ENCODE assay signal across 16 cellular contexts in genomic region chr3:195883160-195883559, GRCh38.
"Had no signal": no experiment of that assay in that cellular context is flagged by ENCODE, and none has a peak within 500 bp of the region (broad histone marks: within the 10 kb centered on the region; RNA-seq: fewer than 3 reads in every experiment).

No MANE protein-coding gene starts in this region.

- H3K9me3 ChIP-seq: left ventricle myocardium inferior, neutrophil, testis, transverse colon had no signal

- H3K27ac Mint-ChIP-seq: natural killer cell treated with Interleukin-12 subunit alpha and Interleukin-12 subunit beta and Interleukin-15 and Interleukin-18, amount 100 ng/mL, for 72 hours; stimulated activated naive B cell treated with anti-CD40 and anti-IgM and Interleukin-4, amounts not matched to agents 10 μg/mL and 1 μg/mL and 100 μg/mL, for 72 hours had no signal

- H3K9me3 Mint-ChIP-seq: natural killer cell treated with Interleukin-12 subunit alpha and Interleukin-12 subunit beta and Interleukin-15 and Interleukin-18, amount 100 ng/mL, for 72 hours; stimulated activated naive B cell treated with anti-CD40 and anti-IgM and Interleukin-4, amounts not matched to agents 10 μg/mL and 1 μg/mL and 100 μg/mL, for 72 hours; stimulated activated naive CD8-positive, alpha-beta T cell treated with anti-CD3 and anti-CD28 coated beads, Interleukin-15, amount 100 ng/mL, for 72 hours had no signal

- H3K36me3 ChIP-seq: transverse colon had no signal

- H3K27ac ChIP-seq: coronary artery, left ventricle myocardium inferior, neutrophil, testis, transverse colon had no signal

- H3K36me3 Mint-ChIP-seq: natural killer cell treated with Interleukin-12 subunit alpha and Interleukin-12 subunit beta and Interleukin-15 and Interleukin-18, amount 100 ng/mL, for 72 hours had no signal

- DNase-seq: caudate nucleus; effector CD4-positive, alpha-beta T cell; islet precursor cell; left ventricle myocardium inferior; mesenchymal stem cell; midbrain; stimulated activated CD4-positive, alpha-beta T cell treated with anti-CD3 and anti-CD28 coated beads, Interleukin-2, amount 100 ng/mL, for 24 hours; stimulated activated CD4-positive, alpha-beta T cell treated with anti-CD3 and anti-CD28 coated beads, Interleukin-4, amount 100 ng/mL, for 4 hours; stimulated activated naive B cell treated with anti-CD40 and anti-IgM and Interleukin-4, amounts not matched to agents 10 μg/mL and 1 μg/mL and 100 μg/mL, for 72 hours; stimulated activated naive CD8-positive, alpha-beta T cell treated with anti-CD3 and anti-CD28 coated beads, Interleukin-15, amount 100 ng/mL, for 72 hours; testis; transverse colon had no signal

- H3K4me3 ChIP-seq: coronary artery, left ventricle myocardium inferior, lung, testis, transverse colon had no signal

- H3K27me3 Mint-ChIP-seq: natural killer cell treated with Interleukin-12 subunit alpha and Interleukin-12 subunit beta and Interleukin-15 and Interleukin-18, amount 100 ng/mL, for 72 hours; stimulated activated naive B cell treated with anti-CD40 and anti-IgM and Interleukin-4, amounts not matched to agents 10 μg/mL and 1 μg/mL and 100 μg/mL, for 72 hours; stimulated activated naive CD8-positive, alpha-beta T cell treated with anti-CD3 and anti-CD28 coated beads, Interleukin-15, amount 100 ng/mL, for 72 hours had no signal

- H3K4me3 Mint-ChIP-seq: natural killer cell treated with Interleukin-12 subunit alpha and Interleukin-12 subunit beta and Interleukin-15 and Interleukin-18, amount 100 ng/mL, for 72 hours; stimulated activated naive B cell treated with anti-CD40 and anti-IgM and Interleukin-4, amounts not matched to agents 10 μg/mL and 1 μg/mL and 100 μg/mL, for 72 hours; stimulated activated naive CD8-positive, alpha-beta T cell treated with anti-CD3 and anti-CD28 coated beads, Interleukin-15, amount 100 ng/mL, for 72 hours had no signal

- H3K27me3 ChIP-seq: neutrophil, testis, transverse colon had no signal
